In the genomic region with DNA sequence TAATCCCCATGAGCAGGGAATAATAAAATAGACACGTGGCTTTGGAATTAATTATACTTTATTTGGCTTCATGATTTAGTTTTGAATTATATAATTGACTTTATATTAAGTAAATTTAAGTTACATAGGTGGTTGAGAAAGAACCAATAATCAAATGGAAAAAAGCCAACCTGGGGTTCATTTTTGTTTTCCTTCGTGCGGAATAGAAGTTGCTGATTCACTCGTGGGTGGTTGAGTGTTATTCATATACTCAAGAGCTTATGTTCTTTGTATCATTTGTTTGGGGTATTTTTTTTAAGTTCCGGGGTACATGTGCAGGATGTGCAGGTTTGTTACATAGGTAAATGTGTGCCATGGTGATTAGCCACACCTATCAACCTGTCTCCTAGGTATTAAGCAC, we compare ENCODE assay signal across 16 cellular contexts.
"Had no signal": no experiment of that assay in that cellular context is flagged by ENCODE, and none has a peak within 500 bp of the region (broad histone marks: within the 10 kb centered on the region; RNA-seq: fewer than 3 reads in every experiment).

No MANE protein-coding gene starts in this region.

- H3K4me3 ChIP-seq: heart left ventricle, lower lobe of right lung, pancreas, tibial nerve had no signal

- H3K4me1 ChIP-seq: lower lobe of right lung, pancreas had no signal

- ATAC-seq: esophagus mucosa; left colon; lower lobe of right lung; stimulated activated effector memory CD8-positive, alpha-beta T cell treated with anti-CD3 and anti-CD28 coated beads, Interleukin-12 subunit alpha, Interleukin-12 subunit beta, amount 100 ng/mL, for 72 hours; T-cell had no signal

- H3K27ac ChIP-seq: lower lobe of right lung, pancreas had no signal

- DNase-seq: activated CD4-positive, alpha-beta T cell treated with anti-CD3 and anti-CD28 coated beads, Interleukin-2, amount 50 U/mL, for 4 hours; activated CD4-positive, CD25-positive, alpha-beta regulatory T cell treated with anti-CD3 and anti-CD28 coated beads, Interleukin-2, amount 50 U/mL, for 72 hours; activated naive CD4-positive, alpha-beta T cell; activated naive CD8-positive, alpha-beta T cell treated with anti-CD3 and anti-CD28 coated beads, Interleukin-2, amount 10 ng/mL, durations not matched to agents 7 days and 5 days; activated T-cell treated with anti-CD3 and anti-CD28 coated beads for 4 hours; aorta; left colon; lower lobe of right lung; midbrain; pancreas; stimulated activated CD4-positive, alpha-beta T cell treated with anti-CD3 and anti-CD28 coated beads, Interleukin-12 subunit alpha, Interleukin-12 subunit beta, amount 100 ng/mL, for 4 hours; T-cell had no signal

- H3K27me3 ChIP-seq: heart left ventricle, pancreas, tibial nerve had no signal

- H3K36me3 ChIP-seq: heart left ventricle, lower lobe of right lung, pancreas, tibial nerve had no signal

- H3K9me3 ChIP-seq: heart left ventricle, lower lobe of right lung, pancreas, tibial nerve had no signal
